Comparison of ENCODE assay signal across 1 cellular context in genomic region chr14:22922294-22922693, GRCh38.
A peak's percentile ranks its signal among the peaks of the same experiment; 100 is the strongest.
TF ChIP-seq lines count a peak whose summit lies in the region.

No MANE protein-coding gene starts in this region.

TF ChIP-seq in HepG2, 621 proteins besides CTCF, POLR2A, EP300 and RAD21:
- TF ChIP-seq RBFOX2 (IDR thresholded peaks at IDR 0.05; ENCODE audit: low read depth, low read length) = peak; percentile 17; the same call in 1 of the 2 replicates
- no peak for TF ChIP-seq ZNF775 (CRISPR knock-in tag; IDR thresholded peaks at IDR 0.05; ENCODE audit: borderline replicate concordance)
